1 cellular context compared by ENCODE assay signal in the genomic region with DNA sequence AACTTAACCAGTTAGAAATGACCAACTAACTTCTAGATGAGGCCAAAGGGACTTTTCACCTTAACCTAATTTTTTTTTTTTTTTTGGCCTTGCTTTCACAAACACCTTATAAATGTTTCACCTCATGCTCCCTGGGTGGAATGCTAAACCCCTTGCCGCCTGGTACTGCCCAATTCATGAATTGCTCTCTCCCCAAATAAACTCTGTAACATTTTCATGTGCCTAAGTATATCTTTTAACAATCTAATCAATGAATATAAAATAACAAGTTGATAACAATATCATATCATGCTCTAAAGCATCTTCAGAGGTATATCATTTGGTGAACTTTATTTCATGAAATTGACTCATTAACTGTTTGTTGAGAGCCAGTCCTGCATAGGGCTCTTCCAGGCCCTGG.
TF ChIP-seq lines count a peak whose summit lies in the region.

No MANE protein-coding gene starts in this region.

TF ChIP-seq in IMR-90, 13 proteins besides CTCF, POLR2A, EP300 and RAD21:
- TF ChIP-seq FOS (IDR thresholded peaks at IDR 0.05; ENCODE audit: low read depth, low read length) (no peak), RFX5 (IDR thresholded peaks at IDR 0.05; ENCODE audit: low read depth, low read length) (no peak), BHLHE40 (IDR thresholded peaks at IDR 0.05; ENCODE audit: low read depth, low read length) (no peak), CEBPB (IDR thresholded peaks at IDR 0.05; ENCODE audit: low read depth, low read length) (no peak), MAZ (IDR thresholded peaks at IDR 0.05; ENCODE audit: borderline replicate concordance, low read depth, low read length) (no peak), SMC3 (IDR thresholded peaks at IDR 0.05; ENCODE audit: low read depth, low read length) (no peak), MXI1 (IDR thresholded peaks at IDR 0.05; ENCODE audit: borderline replicate concordance, low read depth, low read length) (no peak), MAFK (IDR thresholded peaks at IDR 0.05; ENCODE audit: low read depth, low read length) (no peak), RCOR1 (IDR thresholded peaks at IDR 0.05; ENCODE audit: insufficient replicate concordance, low read length) (no peak), NFE2L2 (IDR thresholded peaks at IDR 0.05; ENCODE audit: low read depth, low read length) (no peak), CHD1 (IDR thresholded peaks at IDR 0.05; ENCODE audit: low read depth, low read length) (no peak)
- TF ChIP-seq, protein P1, sequence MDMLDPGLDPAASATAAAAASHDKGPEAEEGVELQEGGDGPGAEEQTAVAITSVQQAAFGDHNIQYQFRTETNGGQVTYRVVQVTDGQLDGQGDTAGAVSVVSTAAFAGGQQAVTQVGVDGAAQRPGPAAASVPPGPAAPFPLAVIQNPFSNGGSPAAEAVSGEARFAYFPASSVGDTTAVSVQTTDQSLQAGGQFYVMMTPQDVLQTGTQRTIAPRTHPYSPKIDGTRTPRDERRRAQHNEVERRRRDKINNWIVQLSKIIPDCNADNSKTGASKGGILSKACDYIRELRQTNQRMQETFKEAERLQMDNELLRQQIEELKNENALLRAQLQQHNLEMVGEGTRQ (IDR thresholded peaks at IDR 0.05; ENCODE audit: low read depth, low read length): no peak
- TF ChIP-seq, protein P2, sequence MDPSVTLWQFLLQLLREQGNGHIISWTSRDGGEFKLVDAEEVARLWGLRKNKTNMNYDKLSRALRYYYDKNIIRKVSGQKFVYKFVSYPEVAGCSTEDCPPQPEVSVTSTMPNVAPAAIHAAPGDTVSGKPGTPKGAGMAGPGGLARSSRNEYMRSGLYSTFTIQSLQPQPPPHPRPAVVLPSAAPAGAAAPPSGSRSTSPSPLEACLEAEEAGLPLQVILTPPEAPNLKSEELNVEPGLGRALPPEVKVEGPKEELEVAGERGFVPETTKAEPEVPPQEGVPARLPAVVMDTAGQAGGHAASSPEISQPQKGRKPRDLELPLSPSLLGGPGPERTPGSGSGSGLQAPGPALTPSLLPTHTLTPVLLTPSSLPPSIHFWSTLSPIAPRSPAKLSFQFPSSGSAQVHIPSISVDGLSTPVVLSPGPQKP (IDR thresholded peaks at IDR 0.05; ENCODE audit: borderline replicate concordance, low read depth, low read length): no peak
